1 cellular context compared by ENCODE assay signal in the genomic region with DNA sequence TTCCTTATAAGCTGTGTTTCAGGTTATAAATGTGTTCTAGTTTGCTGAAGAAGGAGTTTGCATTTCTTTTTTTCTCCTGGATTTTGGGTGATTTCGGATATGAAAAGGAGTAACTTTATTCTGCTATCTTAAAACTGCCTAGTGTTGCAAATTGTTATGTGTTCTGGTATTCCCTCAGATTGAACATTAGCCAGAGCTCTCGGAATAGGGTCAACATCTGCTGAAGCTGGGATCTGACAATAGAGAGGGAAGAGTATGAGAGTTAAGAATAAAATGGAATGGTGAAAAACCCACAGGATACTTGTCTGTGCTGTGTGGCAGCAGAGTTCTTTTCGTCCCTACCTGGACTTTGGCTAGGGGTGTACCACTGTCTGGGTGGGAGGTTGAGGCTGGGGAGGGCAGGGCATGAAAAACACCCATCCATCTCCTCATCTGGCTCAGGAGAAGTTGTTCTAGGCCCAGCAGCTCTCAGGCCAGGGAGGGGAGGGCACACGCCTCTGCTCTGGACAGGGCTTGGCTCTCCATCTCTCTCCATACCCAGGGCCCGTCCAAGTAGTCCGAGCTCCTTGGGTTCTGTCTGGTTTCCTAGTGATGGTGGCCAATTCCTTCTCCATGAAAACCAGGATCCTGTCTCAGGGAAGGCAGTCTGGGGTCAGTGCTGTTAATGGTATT.
TF ChIP-seq lines count a peak whose summit lies in the region.

No MANE protein-coding gene starts in this region.

TF ChIP-seq in HEK293T, 16 proteins besides CTCF, POLR2A, EP300 and RAD21:
- no peak for TF ChIP-seq ELF4 (IDR thresholded peaks at IDR 0.05)
- TF ChIP-seq BHLHE40 (IDR thresholded peaks at IDR 0.05; ENCODE audit: borderline replicate concordance): no peak
- TF ChIP-seq ZNF384 (IDR thresholded peaks at IDR 0.05): no peak
- no peak for TF ChIP-seq LEF1 (IDR thresholded peaks at IDR 0.05; ENCODE audit: borderline replicate concordance)
- no peak for TF ChIP-seq FOXM1 (IDR thresholded peaks at IDR 0.05; ENCODE audit: borderline replicate concordance)
- TF ChIP-seq SUZ12 (IDR thresholded peaks at IDR 0.05): no peak
- no peak for TF ChIP-seq FOXK2 (IDR thresholded peaks at IDR 0.05)
- TF ChIP-seq ARNT (IDR thresholded peaks at IDR 0.05): no peak
- no peak for TF ChIP-seq TARDBP (IDR thresholded peaks at IDR 0.05)
- TF ChIP-seq CTBP1 (IDR thresholded peaks at IDR 0.05; ENCODE audit: borderline replicate concordance): no peak
- TF ChIP-seq HDGF (IDR thresholded peaks at IDR 0.05; ENCODE audit: borderline replicate concordance): no peak
- TF ChIP-seq FOXA1 (IDR thresholded peaks at IDR 0.05): no peak
- TF ChIP-seq L3MBTL2 (conservative IDR thresholded peaks at IDR 0.05): no peak
- TF ChIP-seq NFRKB (IDR thresholded peaks at IDR 0.05): no peak
- TF ChIP-seq SP1 (IDR thresholded peaks at IDR 0.05): no peak
- no peak for TF ChIP-seq PKNOX1 (IDR thresholded peaks at IDR 0.05)
